In the genomic region with DNA sequence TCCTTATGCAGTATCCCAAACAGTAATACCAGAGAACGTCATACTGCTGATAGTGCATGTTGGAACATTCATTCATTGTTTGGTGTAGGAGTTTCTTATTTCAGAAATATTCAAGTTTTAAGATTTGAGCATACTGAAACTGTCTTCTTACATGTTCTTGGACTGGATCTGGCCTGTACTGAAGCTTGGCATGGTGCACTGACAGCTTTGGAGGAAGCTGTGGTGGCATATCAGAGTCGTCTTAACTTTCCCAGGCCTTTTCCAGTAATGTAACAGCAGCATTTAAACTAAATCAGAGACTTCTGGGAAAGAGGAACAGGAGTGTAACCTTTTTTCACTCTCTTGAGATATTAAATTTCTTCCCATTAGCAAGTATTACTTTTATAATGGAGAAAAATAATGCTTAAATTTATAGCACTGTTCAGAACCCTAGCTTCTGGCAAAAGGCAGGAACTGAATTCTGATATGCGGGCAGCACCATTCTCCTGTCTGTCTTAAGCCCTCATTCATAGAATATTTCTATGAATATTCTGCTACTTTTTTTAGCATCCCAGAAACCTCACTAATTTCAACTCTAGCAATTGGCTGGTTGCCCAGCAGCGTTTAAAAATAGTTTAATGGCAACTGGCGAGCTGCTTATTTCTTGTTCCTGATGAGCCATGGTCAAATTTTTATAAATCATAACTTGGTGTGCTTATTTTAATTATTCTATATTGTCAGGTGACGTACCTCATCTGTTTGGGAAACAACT, we compare ENCODE assay signal across 13 cellular contexts. TPM values are rescaled to one million over a fixed set of nuclear protein-coding genes. Genes with fewer than 3 reads are reported as not detected.
DNase-seq lines count a peak whose midpoint lies in the region; ATAC-seq, FAIRE-seq and TF ChIP-seq lines count a peak whose summit lies in the region.
"Had no signal": no experiment of that assay in that cellular context is flagged by ENCODE, and none has a peak within 500 bp of the region (broad histone marks: within the 10 kb centered on the region; RNA-seq: fewer than 3 reads in every experiment).

No MANE protein-coding gene starts in this region.

- H3K27me3 Mint-ChIP-seq in endodermal cell (ENCODE audit: insufficient read depth): no peaks in the 10 kb centered on the region

- TF ChIP-seq CTCF in GM12878 (IDR thresholded peaks at IDR 0.05 in 2 of 3, conservative IDR thresholded peaks at IDR 0.05 in 1 of 3; ENCODE audit: control insufficient read depth in 2 of 3, extremely low read depth in 1 of 3, insufficient read depth in 1 of 3, low read depth in 3 of 3, low read length in 3 of 3) (no peak), hepatocyte (IDR thresholded peaks at IDR 0.05; ENCODE audit: poor library complexity) (no peak), suprapubic skin (IDR thresholded peaks at IDR 0.05) (no peak), endodermal cell (conservative IDR thresholded peaks at IDR 0.05) (no peak), Peyer's patch (IDR thresholded peaks at IDR 0.05) (no peak)

- no peaks in the 10 kb centered on the region for H3K9me3 Mint-ChIP-seq in endodermal cell
- H3K9me3 Mint-ChIP-seq: WTC11 had no signal

- peak; percentile 31 for FAIRE-seq in GM12878 (lab: Jason Lieb, UNC)

- SMC1A ChIA-PET in GM12878 (lab: Charles Lee; ENCODE audit: uncharacterized antibody, unreplicated experiment): interaction anchor here (0.9 to 6.5 kb wide), 3 partner anchors 10 to 106 kb away, joined by 3 to 28 read pairs (median 10); no protein-coding TSS in a partner anchor

- CTCF ChIA-PET in GM12878 (lab: Yijun Ruan, JAX): interaction anchor here (0.6 to 1.1 kb wide), 3 partner anchors 10 to 757 kb away, joined by 3 read pairs; no protein-coding TSS in a partner anchor

- in situ Hi-C loops in GM12878 (cut with MboI): no loop called here

- H3K4me2 ChIP-seq in GM12878 (ENCODE audit: control insufficient read depth, insufficient read depth) (peak overlapping the region; percentile 7), hepatocyte (no peak overlapping the region)

- H3K79me2 ChIP-seq in GM12878 (ENCODE audit: control insufficient read depth, insufficient read depth, low read length) (peaks cover 3% of the 10 kb centered on the region), hepatocyte (peaks cover 34% of the 10 kb centered on the region)

- H3K36me3 ChIP-seq in GM12878 (ENCODE audit: control insufficient read depth in 2 of 2, insufficient read depth in 2 of 2, low read length in 1 of 2) (peaks cover 0 to 8% of the 10 kb centered on the region in 2 experiments; a peak in 2 of 4 replicates), hepatocyte (replicated peaks; ENCODE audit: insufficient read depth, low read depth) (no peaks in the 10 kb centered on the region), suprapubic skin (peaks cover 26% of the 10 kb centered on the region), endodermal cell (ENCODE audit: control insufficient read depth, insufficient read depth, low read length) (peaks cover 63% of the 10 kb centered on the region), Peyer's patch (peaks cover 0 to 32% (median 0%) of the 10 kb centered on the region in 3 donors)

- H3K4me1 Mint-ChIP-seq in endodermal cell: peaks cover 13% of the 10 kb centered on the region

- H3K4me3 ChIP-seq in GM12878: 0 out of 2 replicates have a peak overlapping the region, but pooled peaks have one; percentile 4
- H3K4me3 ChIP-seq in hepatocyte: no peak overlapping the region
- no peak overlapping the region for H3K4me3 ChIP-seq in suprapubic skin
- H3K4me3 ChIP-seq in endodermal cell (ENCODE audit: low read length): no peak overlapping the region
- H3K4me3 ChIP-seq in Peyer's patch: no peak overlapping the region
- H3K4me3 ChIP-seq: mucosa of descending colon had no signal

- H4K20me1 ChIP-seq in GM12878 (ENCODE audit: control insufficient read depth, insufficient read depth) (no peaks in the 10 kb centered on the region), hepatocyte (ENCODE audit: insufficient read depth, poor library complexity, severe bottlenecking) (peaks cover 3% of the 10 kb centered on the region)

- H2AFZ ChIP-seq in GM12878 (ENCODE audit: control insufficient read depth, low read depth, low read length) (no peak overlapping the region), hepatocyte (no peak overlapping the region)

- H3K27ac ChIP-seq in GM12878 (ENCODE audit: control insufficient read depth, insufficient read depth): peak overlapping the region; percentile 13; the same call in 1 of the 2 replicates
- H3K27ac ChIP-seq in hepatocyte: peak overlapping the region; percentile 8
- H3K27ac ChIP-seq in suprapubic skin: peak overlapping the region; percentile 25
- no peak overlapping the region for H3K27ac ChIP-seq in endodermal cell (ENCODE audit: low read depth, low read length)
- H3K27ac ChIP-seq in Peyer's patch: no peak overlapping the region

- no TSS peak for BruUV-seq in GM12878 (replicated peaks; lab: Mats Ljungman, UMichigan)

- RAD21 ChIA-PET in GM12878 (lab: Charles Lee; ENCODE audit: unreplicated experiment): interaction anchor here (1.5 kb wide), 1 partner anchor 13 kb away, joined by 3 read pairs; no protein-coding TSS in a partner anchor

- H3K36me3 Mint-ChIP-seq in endodermal cell (ENCODE audit: low read depth): peaks cover 25% of the 10 kb centered on the region

- H3K4me1 ChIP-seq in GM12878 (ENCODE audit: control insufficient read depth, insufficient read depth, low read length): peaks cover 30% of the 10 kb centered on the region
- H3K4me1 ChIP-seq in hepatocyte (ENCODE audit: insufficient read depth): peaks cover 25% of the 10 kb centered on the region
- peaks cover 27% of the 10 kb centered on the region for H3K4me1 ChIP-seq in suprapubic skin
- no peaks in the 10 kb centered on the region for H3K4me1 ChIP-seq in endodermal cell (ENCODE audit: control insufficient read depth, insufficient read depth, low read length)
- H3K4me1 ChIP-seq in Peyer's patch: peaks cover 0 to 15% (median 0%) of the 10 kb centered on the region in 4 donors

- no peaks in the 10 kb centered on the region for H3K9me2 ChIP-seq in hepatocyte (replicated peaks; ENCODE audit: insufficient read depth)

- no peak overlapping the region for H3K4me3 Mint-ChIP-seq in endodermal cell
- H3K4me3 Mint-ChIP-seq: WTC11 had no signal

- TF ChIP-seq POLR2A in GM12878 (IDR thresholded peaks at IDR 0.05; ENCODE audit: low read depth, low read length): no peak
- TF ChIP-seq POLR2A in suprapubic skin (IDR thresholded peaks at IDR 0.05): no peak
- no peak for TF ChIP-seq POLR2A in Peyer's patch (IDR thresholded peaks at IDR 0.05)

- DNase-seq in GM12878 (ENCODE audit: low read depth, low spot score) (peak; percentile 16), hepatocyte (ENCODE audit: low spot score) (peak; percentile 14), suprapubic skin (ENCODE audit: low spot score in 2 of 2) (no peak), endodermal cell (no peak), Peyer's patch (no peak), C1 segment of cervical spinal cord (lab: John Stamatoyannopoulos, UW) (no peak)
- DNase-seq: activated naive CD4-positive, alpha-beta T cell; DMS53; NK-92 treated with Interleukin-12 subunit alpha and Interleukin-12 subunit beta, amount 100 ng/mL, for 24 hours had no signal

- 46% methylated on average over 6 of the region's 6 CpGs for WGBS in GM12878 (ENCODE audit: insufficient coverage, insufficient replicate concordance, low lambda C conversion rate, missing lambda C conversion rate)
- 72% methylated on average over 6 of the region's 6 CpGs for WGBS in hepatocyte (ENCODE audit: low lambda C conversion rate, missing lambda C conversion rate)
- 26% methylated on average over 6 of the region's 6 CpGs for WGBS in suprapubic skin
- 86 to 95% methylated on average over 1 to 6 of the region's 6 CpGs for WGBS in endodermal cell (ENCODE audit: insufficient coverage in 1 of 2, insufficient read length in 1 of 2), 2 experiments

- H3K9me3 ChIP-seq in GM12878 (replicated peaks; ENCODE audit: control insufficient read depth, insufficient read depth, low read length) (no peaks in the 10 kb centered on the region; the same call in 2 of the 3 replicates), hepatocyte (ENCODE audit: low read depth) (no peaks in the 10 kb centered on the region), suprapubic skin (no peaks in the 10 kb centered on the region), endodermal cell (ENCODE audit: control insufficient read depth, low read length) (peaks cover under 1% of the 10 kb centered on the region), Peyer's patch (no peaks in the 10 kb centered on the region)
- H3K9me3 ChIP-seq: mucosa of descending colon had no signal

- POLR2A ChIA-PET in GM12878 (lab: Charles Lee): no interaction called here

- TF ChIP-seq EP300 in GM12878 (IDR thresholded peaks at IDR 0.05; ENCODE audit: borderline replicate concordance in 1 of 2, control insufficient read depth in 1 of 2, low read depth in 2 of 2, low read length in 2 of 2) (no peak), suprapubic skin (IDR thresholded peaks at IDR 0.05) (no peak)

- H3K9ac ChIP-seq in GM12878 (ENCODE audit: control insufficient read depth, insufficient read depth, low read length): no peak overlapping the region
- no peak overlapping the region for H3K9ac ChIP-seq in endodermal cell (ENCODE audit: extremely low read depth, low read length, poor library complexity, severe bottlenecking)

- ATAC-seq in HG03066 (IDR thresholded peaks at IDR 0.05; ENCODE audit: low read depth, unreplicated experiment) (peak; percentile 67), GM12878 (peak; percentile 62), HG03469 (IDR thresholded peaks at IDR 0.05; ENCODE audit: unreplicated experiment) (no peak)
- ATAC-seq: mucosa of descending colon, WTC11 had no signal

- no peak overlapping the region for H3K27ac Mint-ChIP-seq in endodermal cell
- H3K27ac Mint-ChIP-seq: WTC11 had no signal

- TF ChIP-seq RAD21 in GM12878 (IDR thresholded peaks at IDR 0.05; ENCODE audit: insufficient read depth, low read depth, low read length): no peak

- no peaks in the 10 kb centered on the region for H3K27me3 ChIP-seq in GM12878 (replicated peaks in 1 of 2; ENCODE audit: control insufficient read depth in 2 of 2, insufficient read depth in 2 of 2, low read length in 1 of 2)
- H3K27me3 ChIP-seq in hepatocyte: no peaks in the 10 kb centered on the region
- H3K27me3 ChIP-seq in suprapubic skin: no peaks in the 10 kb centered on the region
- H3K27me3 ChIP-seq in endodermal cell (ENCODE audit: control insufficient read depth, insufficient read depth, low read length, poor library complexity, severe bottlenecking): no peaks in the 10 kb centered on the region
- H3K27me3 ChIP-seq in Peyer's patch: no peaks in the 10 kb centered on the region

- intact Hi-C loops in GM12878 (cut with micrococcal nuclease; ENCODE audit: unreplicated experiment): no loop called here

RNA-seq across cellular contexts. Expression of gene DNAJC13, which starts 31.1 kb away (rescaled TPM):
- 119 and 125 TPM in 2 replicates for total RNA-seq in GM12878 (2013; cell fraction: nucleolus; rRNA removed)
- 26.2 and 30.5 TPM in 2 replicates for total RNA-seq in GM12878 (2014; rRNA removed)
- 33.2 and 33.9 TPM in 2 replicates for total RNA-seq in GM12878 (2014; rRNA removed; fragmentation: Illumina TruSeq; extraction: Trizol)
- total RNA-seq in GM12878 (2021): 28.1 and 28.2 TPM in 2 replicates
- polyA plus RNA-seq in GM12878 (2011; ENCODE audit: low read depth): 9.6 TPM
- polyA plus RNA-seq in GM12878 (2011; rRNA removed): 19.5 and 25.0 TPM in 2 replicates
- polyA plus RNA-seq in GM12878 (2011; cell fraction: cytosol; rRNA removed): 8.1 and 9.9 TPM in 2 replicates
- 22.2 and 23.7 TPM in 2 replicates for polyA plus RNA-seq in GM12878 (2011; cell fraction: nucleus; rRNA removed)
- polyA plus RNA-seq in GM12878 (2012): 10.3 and 15.8 TPM in 2 replicates
- polyA plus RNA-seq in GM12878 (2014; fragmentation: Illumina TruSeq; extraction: Trizol): 24.1 and 29.8 TPM in 2 replicates
- polyA plus RNA-seq in GM12878 (2014; fragmentation: Nextera tagmentation; extraction: Ambion mirVana): 1 to 10 TPM; 8.3 to 8.7 TPM
- 12.0 and 14.5 TPM in 2 replicates for polyA plus RNA-seq in GM12878 (2014; rRNA removed)
- 10 to 100 TPM; 11.9 to 13.8 TPM for polyA plus RNA-seq in GM12878 (2016; fragmentation: Nextera tagmentation; extraction: Ambion mirVana)
- 29.6 and 40.7 TPM in 2 replicates for polyA minus RNA-seq in GM12878 (2011; rRNA and poly(A)+ RNA removed)
- 15.1 and 18.1 TPM in 2 replicates for polyA minus RNA-seq in GM12878 (2011; cell fraction: cytosol; rRNA and poly(A)+ RNA removed)
- polyA minus RNA-seq in GM12878 (2011; cell fraction: nucleus; rRNA and poly(A)+ RNA removed): 38.7 and 55.9 TPM in 2 replicates
- total RNA-seq in hepatocyte: 52.3 and 55.4 TPM in 2 replicates
- polyA plus RNA-seq in hepatocyte: 13.1 and 15.1 TPM in 2 replicates
- 10 to 100 TPM; 20.6 to 52.6 (median 39.7) TPM for total RNA-seq in suprapubic skin
- total RNA-seq in endodermal cell: 10 to 100 TPM; 39.4 to 40.5 TPM
- polyA plus RNA-seq in endodermal cell (2013, experiment 1 of 2): 24.0 TPM
- polyA plus RNA-seq in endodermal cell (2013, experiment 2 of 2): 26.3 TPM
- total RNA-seq in Peyer's patch: 100 to 1,000 TPM in 1 of 4 donors, 10 to 100 TPM in 3; 42.0 to 102 (median 52.1) TPM

Comparison
In these comparisons a context has a peak if more than half of its experiments do, and no peak if none do; other contexts are left out.
1. DNase-seq: peak in GM12878 (single experiment) and hepatocyte (single experiment); none in suprapubic skin (0 of 2), endodermal cell (single experiment), Peyer's patch (0 of 3) and C1 segment of cervical spinal cord (0 of 14).
2. H3K27ac ChIP-seq: peak in GM12878 (single experiment), hepatocyte (single experiment) and suprapubic skin (single experiment); none in endodermal cell (single experiment) and Peyer's patch (0 of 4).